ENCODE assay signal across 11 cellular contexts in the genomic region with DNA sequence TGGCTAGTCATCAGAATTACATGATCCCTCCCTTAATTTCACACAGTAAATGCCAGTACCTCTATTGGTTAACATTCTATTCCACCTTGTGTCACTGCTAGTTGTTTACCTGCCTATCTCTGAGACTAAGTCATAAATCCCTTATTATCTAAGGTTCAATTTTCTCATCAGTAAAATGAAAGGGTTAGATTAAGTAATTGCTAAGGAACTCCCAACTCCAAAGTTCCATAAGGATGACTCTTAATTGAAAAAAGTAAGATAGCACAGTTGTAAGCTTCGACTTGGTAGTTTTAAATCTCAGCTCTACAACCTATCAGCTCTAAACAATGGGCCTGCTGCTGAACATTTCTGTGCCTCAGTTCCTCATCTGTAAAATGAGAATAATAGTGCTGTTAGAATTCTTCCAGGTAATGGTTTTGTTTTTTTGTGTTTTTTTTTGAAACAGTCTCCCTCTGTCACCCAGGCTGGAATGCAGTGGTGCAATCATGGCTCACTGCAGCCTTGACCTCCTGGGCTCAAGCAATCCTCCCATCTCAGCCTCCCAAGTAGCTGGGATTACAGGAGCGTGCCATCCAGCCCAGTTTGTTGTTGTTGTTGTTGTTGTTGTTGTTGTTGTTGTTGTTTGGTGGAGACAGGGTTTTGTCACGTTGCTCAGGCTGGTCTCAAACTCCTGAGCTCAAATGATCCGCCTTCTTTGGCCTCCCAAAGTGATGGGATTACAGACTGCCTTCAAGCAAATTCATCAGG. TPM values are rescaled to one million over a fixed set of nuclear protein-coding genes. Genes with fewer than 3 reads are reported as not detected.
DNase-seq lines count a peak whose midpoint lies in the region; ATAC-seq and TF ChIP-seq lines count a peak whose summit lies in the region.
"Had no signal": no experiment of that assay in that cellular context is flagged by ENCODE, and none has a peak within 500 bp of the region (broad histone marks: within the 10 kb centered on the region; RNA-seq: fewer than 3 reads in every experiment).

No MANE protein-coding gene starts in this region.

- H3K4me3 ChIP-seq in mammary epithelial cell (replicated peaks in 1 of 3; ENCODE audit: insufficient read depth in 1 of 3, low read depth in 2 of 3, low read length in 3 of 3) (no peak overlapping the region), mesenchymal stem cell (ENCODE audit: insufficient read depth in 1 of 2, low read depth in 1 of 2, low read length in 2 of 2) (peak overlapping the region in 1 of 2 experiments; percentile 51), upper lobe of left lung (no peak overlapping the region), SK-N-SH (ENCODE audit: low read depth in 2 of 2, low read length in 1 of 2) (no peak overlapping the region)
- H3K4me3 ChIP-seq: prostate gland, SJSA1 had no signal

- no peaks in the 10 kb centered on the region for H3K9me3 Mint-ChIP-seq in MCF 10A (ENCODE audit: unreplicated experiment)
- H3K9me3 Mint-ChIP-seq in activated naive CD8-positive, alpha-beta T cell treated with anti-CD3 and anti-CD28 coated beads, Interleukin-2, amount 10 ng/mL, durations not matched to agents 7 days and 5 days = no peaks in the 10 kb centered on the region
- no peaks in the 10 kb centered on the region for H3K9me3 Mint-ChIP-seq in WTC11

- H3K4me1 ChIP-seq in mammary epithelial cell (ENCODE audit: insufficient read depth, low read length) (peaks cover 13% of the 10 kb centered on the region), mesenchymal stem cell (ENCODE audit: control insufficient read depth, insufficient read depth, low read depth, low read length) (peaks cover 18% of the 10 kb centered on the region), upper lobe of left lung (peaks cover 30 to 40% (median 33%) of the 10 kb centered on the region in 4 donors), SK-N-SH (ENCODE audit: control insufficient read depth in 1 of 2, insufficient read depth in 2 of 2, low read depth in 1 of 2, low read length in 1 of 2) (peaks cover 0 to 32% of the 10 kb centered on the region in 2 experiments; a peak in 1 of 4 replicates)

- H4K8ac ChIP-seq in mesenchymal stem cell (ENCODE audit: low read length) = no peak overlapping the region

- H3K36me3 Mint-ChIP-seq in MCF 10A (ENCODE audit: insufficient read depth, unreplicated experiment) = no peaks in the 10 kb centered on the region
- H3K36me3 Mint-ChIP-seq in activated naive CD8-positive, alpha-beta T cell treated with anti-CD3 and anti-CD28 coated beads, Interleukin-2, amount 10 ng/mL, durations not matched to agents 7 days and 5 days = peaks cover 5% of the 10 kb centered on the region
- H3K36me3 Mint-ChIP-seq in WTC11 = no peaks in the 10 kb centered on the region

- H2BK5ac ChIP-seq in mesenchymal stem cell (ENCODE audit: low read depth, low read length, poor library complexity, severe bottlenecking) = no peak overlapping the region

- CTCF ChIA-PET in MCF 10A (lab: Yijun Ruan, JAX) (interaction anchor here (0.9 kb wide), 1 partner anchor 335 kb away, joined by 3 read pairs; no protein-coding TSS in a partner anchor), mammary epithelial cell (lab: Charles Lee; ENCODE audit: low non-redundant PET) (no interaction called here), WTC11 (lab: Charles Lee) (no interaction called here), SK-N-SH (lab: Yijun Ruan, JAX) (interaction anchor here (0.9 to 1.8 kb wide), 2 partner anchors 12 to 16 kb away, joined by 3 to 4 read pairs; no protein-coding TSS in a partner anchor)

- H3K79me1 ChIP-seq in mesenchymal stem cell (replicated peaks; ENCODE audit: low read length, poor library complexity, severe bottlenecking) = peaks cover 19% of the 10 kb centered on the region

- no peak for TF ChIP-seq POLR2A in upper lobe of left lung (IDR thresholded peaks at IDR 0.05)

- H3K14ac ChIP-seq in mesenchymal stem cell (ENCODE audit: low read length in 2 of 2) = no peak overlapping the region

- H3K27me3 ChIP-seq in mammary epithelial cell (ENCODE audit: insufficient read depth, low read length) (no peaks in the 10 kb centered on the region), mesenchymal stem cell (ENCODE audit: control insufficient read depth in 1 of 2, insufficient read depth in 1 of 2, low read length in 2 of 2) (no peaks in the 10 kb centered on the region), upper lobe of left lung (no peaks in the 10 kb centered on the region), SK-N-SH (ENCODE audit: insufficient read depth) (no peaks in the 10 kb centered on the region)
- H3K27me3 ChIP-seq: SJSA1 had no signal

- no peak overlapping the region for H2BK120ac ChIP-seq in mesenchymal stem cell (ENCODE audit: low read depth, low read length)

- no peak for TF ChIP-seq RAD21 in SK-N-SH (IDR thresholded peaks at IDR 0.05; ENCODE audit: low read length)

- dilution Hi-C loops in mammary epithelial cell (cut with HindIII; ENCODE audit: low sequenced_read_pairs) = no loop called here

- H3K4me3 Mint-ChIP-seq in MCF 10A (ENCODE audit: unreplicated experiment) (no peak overlapping the region), WTC11 (no peak overlapping the region)
- no peak overlapping the region for H3K4me3 Mint-ChIP-seq in activated naive CD8-positive, alpha-beta T cell treated with anti-CD3 and anti-CD28 coated beads, Interleukin-2, amount 10 ng/mL, durations not matched to agents 7 days and 5 days

- H2AFZ ChIP-seq in mammary epithelial cell (ENCODE audit: low read depth, low read length) (no peak overlapping the region), mesenchymal stem cell (ENCODE audit: low read depth, low read length) (no peak overlapping the region), SK-N-SH (ENCODE audit: low read depth) (no peak overlapping the region)

- H2BK15ac ChIP-seq in mesenchymal stem cell (ENCODE audit: low read depth, poor library complexity, severe bottlenecking) = no peak overlapping the region

- H3F3A ChIP-seq in SK-N-SH (replicated peaks; ENCODE audit: insufficient read depth) = peaks cover 13% of the 10 kb centered on the region

- peak overlapping the region in 1 of 2 experiments; percentile 17 for H3K18ac ChIP-seq in mesenchymal stem cell (ENCODE audit: low read depth in 1 of 2, low read length in 2 of 2)

- BruUV-seq in MCF 10A (replicated peaks; lab: Mats Ljungman, UMichigan) = no TSS peak
- no TSS peak for BruUV-seq in mammary epithelial cell (replicated peaks; lab: Mats Ljungman, UMichigan)

- TF ChIP-seq EP300 in upper lobe of left lung (IDR thresholded peaks at IDR 0.05) = no peak
- TF ChIP-seq EP300 in SK-N-SH (IDR thresholded peaks at IDR 0.05; ENCODE audit: borderline replicate concordance in 1 of 2, low read depth in 1 of 2, low read length in 1 of 2) = no peak

- H3K4me1 Mint-ChIP-seq in MCF 10A (ENCODE audit: insufficient read depth, unreplicated experiment) (peaks cover 25% of the 10 kb centered on the region), WTC11 (peaks cover 32% of the 10 kb centered on the region)
- H3K4me1 Mint-ChIP-seq in activated naive CD8-positive, alpha-beta T cell treated with anti-CD3 and anti-CD28 coated beads, Interleukin-2, amount 10 ng/mL, durations not matched to agents 7 days and 5 days = peaks cover 36% of the 10 kb centered on the region

- ATAC-seq in activated naive CD8-positive, alpha-beta T cell treated with anti-CD3 and anti-CD28 coated beads, Interleukin-2, amount 10 ng/mL, durations not matched to agents 7 days and 5 days (ENCODE audit: low read depth) = no peak
- peak in 1 of 2 donors; percentile 5 for ATAC-seq in upper lobe of left lung (ENCODE audit: low FRiP score in 2 of 2)
- ATAC-seq in WTC11 = no peak
- ATAC-seq: HCT116 had no signal

- no peak overlapping the region for H3K4ac ChIP-seq in mesenchymal stem cell (ENCODE audit: low read depth in 1 of 2, low read length in 2 of 2)

- intact Hi-C loops in MCF 10A (cut with micrococcal nuclease) (no loop called here), mammary epithelial cell (cut with micrococcal nuclease) (no loop called here)

- H4K91ac ChIP-seq in mesenchymal stem cell (ENCODE audit: low read length) = no peak overlapping the region

- no peak overlapping the region for H3K4me2 ChIP-seq in mammary epithelial cell (ENCODE audit: insufficient read depth, low read depth, low read length)
- no peak overlapping the region for H3K4me2 ChIP-seq in mesenchymal stem cell (ENCODE audit: low read length, poor library complexity, severe bottlenecking)
- no peak overlapping the region; the same call in 1 of the 2 replicates for H3K4me2 ChIP-seq in SK-N-SH

- H2BK12ac ChIP-seq in mesenchymal stem cell (ENCODE audit: low read length in 2 of 2) = no peak overlapping the region

- no peak overlapping the region for H2AK5ac ChIP-seq in mesenchymal stem cell (ENCODE audit: low read length, severe bottlenecking)

- H3K79me2 ChIP-seq in mammary epithelial cell (ENCODE audit: insufficient read depth, low read length) (peaks cover 87% of the 10 kb centered on the region), SK-N-SH (ENCODE audit: insufficient read depth) (peaks cover 97% of the 10 kb centered on the region)

- H3K9me2 ChIP-seq in SK-N-SH = no peaks in the 10 kb centered on the region

- no peak for TF ChIP-seq CTCF in MCF 10A (IDR thresholded peaks at IDR 0.05; ENCODE audit: unreplicated experiment)
- TF ChIP-seq CTCF in mammary epithelial cell (conservative IDR thresholded peaks at IDR 0.05 in 1 of 2, IDR thresholded peaks at IDR 0.05 in 1 of 2; ENCODE audit: extremely low read depth in 1 of 2, insufficient read depth in 1 of 2, low read depth in 1 of 2, low read length in 2 of 2) = no peak
- TF ChIP-seq CTCF in upper lobe of left lung (IDR thresholded peaks at IDR 0.05) = no peak
- no peak for TF ChIP-seq CTCF in WTC11 (IDR thresholded peaks at IDR 0.05)
- TF ChIP-seq CTCF in SK-N-SH (IDR thresholded peaks at IDR 0.05) = no peak

- in situ Hi-C loops in mammary epithelial cell (cut with MboI; ENCODE audit: low sequenced_read_pairs in 2 of 2) = no loop called here

- H4K20me1 ChIP-seq in mammary epithelial cell (ENCODE audit: insufficient read depth, low read length) (no peaks in the 10 kb centered on the region), SK-N-SH (ENCODE audit: insufficient read depth) (peaks cover 88% of the 10 kb centered on the region)

- POLR2A ChIA-PET in MCF 10A (lab: Yijun Ruan, JAX) = interaction anchor here (0.8 to 1.4 kb wide), 4 partner anchors 15 to 85 kb away, joined by 3 to 4 read pairs (median 4); no protein-coding TSS in a partner anchor
- POLR2A ChIA-PET in activated naive CD8-positive, alpha-beta T cell treated with anti-CD3 and anti-CD28 coated beads, Interleukin-2, amount 10 ng/mL, durations not matched to agents 7 days and 5 days (lab: Charles Lee) = no interaction called here
- POLR2A ChIA-PET in WTC11 (lab: Charles Lee) = no interaction called here
- POLR2A ChIA-PET in SK-N-SH (lab: Yijun Ruan, JAX) = no interaction called here

- H3K9ac ChIP-seq in mammary epithelial cell (ENCODE audit: insufficient read depth, low read length) (no peak overlapping the region), mesenchymal stem cell (ENCODE audit: low read length) (peak overlapping the region; percentile 28), SK-N-SH (no peak overlapping the region)

- H3K27ac ChIP-seq in mammary epithelial cell (ENCODE audit: insufficient read depth, low read depth, low read length) (no peak overlapping the region), mesenchymal stem cell (ENCODE audit: low read length, poor library complexity, severe bottlenecking) (no peak overlapping the region), upper lobe of left lung (peak overlapping the region in 3 of 4 donors; percentile 52 to 77 (median 72)), SK-N-SH (ENCODE audit: low read depth in 2 of 2, low read length in 1 of 2) (peak overlapping the region in 1 of 2 experiments; percentile 70; a peak in 1 of 4 replicates)

- H3K27ac Mint-ChIP-seq in MCF 10A (ENCODE audit: low read depth, unreplicated experiment) = peak overlapping the region; percentile 61
- peak overlapping the region; percentile 68 for H3K27ac Mint-ChIP-seq in activated naive CD8-positive, alpha-beta T cell treated with anti-CD3 and anti-CD28 coated beads, Interleukin-2, amount 10 ng/mL, durations not matched to agents 7 days and 5 days
- H3K27ac Mint-ChIP-seq in WTC11 = no peak overlapping the region; the same call in 1 of the 2 replicates

- H3K27me3 Mint-ChIP-seq in MCF 10A (ENCODE audit: insufficient read depth, unreplicated experiment) = no peaks in the 10 kb centered on the region
- H3K27me3 Mint-ChIP-seq in activated naive CD8-positive, alpha-beta T cell treated with anti-CD3 and anti-CD28 coated beads, Interleukin-2, amount 10 ng/mL, durations not matched to agents 7 days and 5 days = no peaks in the 10 kb centered on the region
- no peaks in the 10 kb centered on the region for H3K27me3 Mint-ChIP-seq in WTC11 (ENCODE audit: low read depth)

- H3K36me3 ChIP-seq in mammary epithelial cell (ENCODE audit: insufficient read depth, low read length) (no peaks in the 10 kb centered on the region), mesenchymal stem cell (ENCODE audit: control insufficient read depth in 1 of 2, insufficient read depth in 2 of 2, low read depth in 1 of 2, low read length in 2 of 2) (no peaks in the 10 kb centered on the region), upper lobe of left lung (no peaks in the 10 kb centered on the region), SK-N-SH (replicated peaks in 1 of 2; ENCODE audit: control insufficient read depth in 1 of 2, insufficient read depth in 2 of 2, low read length in 1 of 2) (no peaks in the 10 kb centered on the region)
- H3K36me3 ChIP-seq: prostate gland, SJSA1 had no signal

- H3K9me3 ChIP-seq in mammary epithelial cell (replicated peaks; ENCODE audit: insufficient read depth, low read length) (no peaks in the 10 kb centered on the region), mesenchymal stem cell (ENCODE audit: control insufficient read depth, low read length) (no peaks in the 10 kb centered on the region), upper lobe of left lung (no peaks in the 10 kb centered on the region), SK-N-SH (no peaks in the 10 kb centered on the region)
- H3K9me3 ChIP-seq: prostate gland, SJSA1 had no signal

- DNase-seq in MCF 10A (ENCODE audit: unreplicated experiment) (no peak), mammary epithelial cell (no peak), mesenchymal stem cell (no peak), upper lobe of left lung (no peak), WTC11 (ENCODE audit: low spot score) (no peak), amygdala (lab: John Stamatoyannopoulos, UW) (no peak), SK-N-SH (no peak)
- no peak for DNase-seq in activated naive CD8-positive, alpha-beta T cell treated with anti-CD3 and anti-CD28 coated beads, Interleukin-2, amount 10 ng/mL, durations not matched to agents 7 days and 5 days

- 97% methylated on average over 4 of the region's 4 CpGs for WGBS in mammary epithelial cell (ENCODE audit: low coverage, missing lambda C conversion rate)
- WGBS in mesenchymal stem cell = 94% methylated on average over 3 of the region's 4 CpGs
- 86 to 90% methylated on average over 4 of the region's 4 CpGs for WGBS in upper lobe of left lung, 2 donors
- WGBS in SK-N-SH (ENCODE audit: low lambda C conversion rate) = 95% methylated on average over 4 of the region's 4 CpGs

- no peak overlapping the region for H3K23ac ChIP-seq in mesenchymal stem cell (ENCODE audit: low read length in 2 of 2)

RNA-seq across cellular contexts. Expression of a gene that starts 35.6 kb away (rescaled TPM):
- total RNA-seq in MCF 10A (2022) = 54.4 and 60.8 TPM in 2 replicates
- total RNA-seq in mammary epithelial cell = 10 to 100 TPM; 73.1 to 96.4 TPM
- polyA plus RNA-seq in mammary epithelial cell = 17.1 TPM
- 43.8 TPM for polyA minus RNA-seq in mammary epithelial cell
- total RNA-seq in activated naive CD8-positive, alpha-beta T cell treated with anti-CD3 and anti-CD28 coated beads, Interleukin-2, amount 10 ng/mL, durations not matched to agents 7 days and 5 days = 10 to 100 TPM; 38.5 to 41.0 TPM
- polyA plus RNA-seq in mesenchymal stem cell (2013, experiment 1 of 2) = 33.4 TPM
- 33.7 TPM for polyA plus RNA-seq in mesenchymal stem cell (2013, experiment 2 of 2)
- 10 to 100 TPM; 29.6 to 55.6 (median 45.6) TPM for total RNA-seq in upper lobe of left lung
- total RNA-seq in WTC11 (2021) = 50.5 to 54.8 TPM (median 52.0 TPM) in 3 replicates
- 15.4 and 17.3 TPM in 2 replicates for polyA plus RNA-seq in SK-N-SH (2012; rRNA removed)
- polyA plus RNA-seq in SK-N-SH (2012; cell fraction: cytosol; rRNA removed) = 20.2 and 23.7 TPM in 2 replicates
- polyA plus RNA-seq in SK-N-SH (2012; cell fraction: nucleus; rRNA removed) = 23.0 and 33.9 TPM in 2 replicates

Comparison
In these comparisons a context has a peak if more than half of its experiments do, and no peak if none do; other contexts are left out.
1. CTCF ChIA-PET loops: an anchor here in MCF 10A (0.9 kb wide) and SK-N-SH (0.9 to 1.8 kb wide); none called in mammary epithelial cell and WTC11.
2. H3K27ac ChIP-seq: peak in upper lobe of left lung (3 of 4); none in mammary epithelial cell (single experiment) and mesenchymal stem cell (single experiment).